ENCODE assay signal across 35 cellular contexts in the genomic region with DNA sequence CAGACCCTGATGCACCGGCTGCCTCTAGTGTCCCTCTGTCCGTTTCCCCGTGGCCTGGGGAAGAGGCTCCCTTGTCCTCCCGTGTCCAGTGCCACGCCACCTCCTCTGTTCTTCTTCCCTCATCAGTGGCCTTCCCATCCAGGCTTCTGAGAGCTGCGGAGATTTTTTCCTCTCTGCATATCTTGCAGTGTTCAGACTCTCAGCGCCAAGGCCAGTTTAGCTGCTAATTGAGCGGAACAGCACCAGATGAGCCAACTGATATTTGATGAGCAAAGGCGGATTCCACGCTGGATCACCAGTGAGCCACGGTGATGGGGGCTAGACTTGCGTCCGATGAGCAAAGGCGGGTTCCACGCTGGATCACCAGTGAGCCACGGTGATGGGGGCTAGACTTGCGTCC.
"Had no signal": no experiment of that assay in that cellular context is flagged by ENCODE, and none has a peak within 500 bp of the region (broad histone marks: within the 10 kb centered on the region; RNA-seq: fewer than 3 reads in every experiment).

No MANE protein-coding gene starts in this region.

- DNase-seq: activated B cell treated with CpG ODN at 0.5 μM for 24 hours; activated CD4-positive, alpha-beta memory T cell treated with anti-CD3 and anti-CD28 coated beads for 36 hours; activated CD4-positive, alpha-beta T cell treated with anti-CD3 and anti-CD28 coated beads for 4 hours; activated CD4-positive, alpha-beta T cell treated with anti-CD3 and anti-CD28 coated beads, Interleukin-2, amount 50 U/mL, for 1 hour; activated CD4-positive, CD25-positive, alpha-beta regulatory T cell treated with anti-CD3 and anti-CD28 coated beads, Interleukin-2, amount 50 U/mL, for 72 hours; activated CD8-positive, alpha-beta memory T cell treated with anti-CD3 and anti-CD28 coated beads, Interleukin-2, amount 50 U/mL, for 4 hours; activated gamma-delta T cell treated with Interleukin-2 at 50 U/mL for 16 hours; activated naive CD4-positive, alpha-beta T cell treated with anti-CD3 and anti-CD28 coated beads for 36 hours; activated T-cell treated with anti-CD3 and anti-CD28 coated beads for 4 hours; activated T-cell treated with anti-CD3 and anti-CD28 coated beads, Interleukin-2, amount 50 U/mL, for 4 hours; central memory CD4-positive, alpha-beta T cell; Karpas-422; NCI-H1048; NCI-H1105 treated with DMSO at 0.1 percent for 48 hours; NCI-H1436 treated with DMSO at 0.1 percent for 48 hours; NCI-H187; NCI-H2081; NCI-H2171 treated with DMSO at 0.1 percent for 48 hours; NCI-H2227 treated with DMSO at 0.1 percent for 48 hours; NCI-H446; NCI-H510A treated with DMSO at 0.1 percent for 48 hours; NCI-H526 treated with DMSO at 0.1 percent for 48 hours; NCI-H774; Peyer's patch; Right ventricle myocardium superior; RPMI8226; SW 1271; T-helper 1 cell; T-helper 2 cell; T-helper 9 cell had no signal

- H3K27me3 ChIP-seq: adrenal gland, Peyer's patch had no signal

- H3K36me3 ChIP-seq: adrenal gland, Peyer's patch had no signal

- H3K4me1 ChIP-seq: Peyer's patch had no signal

- FAIRE-seq: bronchial epithelial cell had no signal

- H3K27ac ChIP-seq: adrenal gland, Peyer's patch, VCaP had no signal

- H3K9me3 ChIP-seq: adrenal gland, Peyer's patch had no signal

- H3K4me3 ChIP-seq: adrenal gland, Peyer's patch had no signal

- ATAC-seq: activated naive CD4-positive, alpha-beta T cell treated with anti-CD3 and anti-CD28 coated beads, Interleukin-2, amount 50 U/mL, for 72 hours; activated T-cell treated with anti-CD3 and anti-CD28 coated beads, Interleukin-2, amount 50 U/mL, for 4 hours; PC-3 had no signal
